ENCODE assay signal across 23 cellular contexts in the genomic region with DNA sequence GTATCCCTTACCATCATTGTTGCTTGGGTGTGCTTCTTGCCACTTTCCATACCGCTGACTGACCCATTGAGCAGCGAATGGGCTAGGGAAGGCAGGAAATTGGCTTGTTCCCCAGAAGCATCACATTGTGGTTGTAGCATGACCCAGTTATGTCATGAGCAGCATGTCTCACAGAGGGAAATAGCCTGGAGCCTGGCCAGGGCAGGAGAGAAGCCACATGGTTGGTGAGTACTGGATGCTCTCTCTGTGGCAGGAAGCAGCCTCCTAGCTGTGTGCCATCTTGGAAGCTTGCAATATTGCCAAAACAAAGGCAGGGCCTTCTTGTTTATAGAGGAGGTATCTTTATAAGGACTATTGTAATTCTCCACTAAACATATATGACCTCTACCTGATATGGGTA.
DNase-seq lines count a peak whose midpoint lies in the region; ATAC-seq and TF ChIP-seq lines count a peak whose summit lies in the region.
"Had no signal": no experiment of that assay in that cellular context is flagged by ENCODE, and none has a peak within 500 bp of the region (broad histone marks: within the 10 kb centered on the region; RNA-seq: fewer than 3 reads in every experiment).

No MANE protein-coding gene starts in this region.

- DNase-seq in MCF 10A (ENCODE audit: unreplicated experiment) (peak; percentile 36), mammary epithelial cell (no peak), astrocyte of the hippocampus (ENCODE audit: low read depth, low spot score) (peak; percentile 75), fibroblast of villous mesenchyme (ENCODE audit: low read depth) (peak; percentile 25), GM19240 (ENCODE audit: insufficient read length, low spot score) (no peak)
- DNase-seq in activated CD4-positive, alpha-beta T cell treated with anti-CD3 and anti-CD28 coated beads, Interleukin-2, amount 50 U/mL, for 1 hour = no peak
- DNase-seq: amniotic stem cell; foreskin keratinocyte; GDM1; HCEC 1CT; kidney glomerular epithelial cell; NCI-H1930; NCI-H510A treated with DMSO at 0.1 percent for 48 hours; SHP77 treated with DMSO at 0.1 percent for 48 hours; stimulated activated CD4-positive, alpha-beta T cell treated with anti-CD3 and anti-CD28 coated beads, Interleukin-12 subunit alpha, Interleukin-12 subunit beta, amount 100 ng/mL, for 4 hours; T-helper 1 cell had no signal

- BruUV-seq in MCF 10A (replicated peaks; lab: Mats Ljungman, UMichigan) (no TSS peak), mammary epithelial cell (replicated peaks; lab: Mats Ljungman, UMichigan) (no TSS peak)

- peak; percentile 16 for ATAC-seq in stimulated activated memory B cell treated with anti-CD40 and anti-IgM and Interleukin-4, amounts not matched to agents 10 μg/mL and 1 μg/mL and 100 μg/mL, for 72 hours
- no peak for ATAC-seq in HG03521 (IDR thresholded peaks at IDR 0.05; ENCODE audit: unreplicated experiment)
- ATAC-seq: foreskin keratinocyte had no signal

- H3K27me3 ChIP-seq in mammary epithelial cell (ENCODE audit: insufficient read depth, low read length) = no peaks in the 10 kb centered on the region
- H3K27me3 ChIP-seq: BLaER1 treated with 17β-estradiol and CSF1 and Interleukin-3, amounts not matched to agents 10 nM and 100 nM; foreskin keratinocyte; suprapubic skin; vagina had no signal

- no peaks in the 10 kb centered on the region for H3K4me1 ChIP-seq in mammary epithelial cell (ENCODE audit: insufficient read depth, low read length)
- H3K4me1 ChIP-seq: BLaER1 treated with 17β-estradiol and CSF1 and Interleukin-3, amounts not matched to agents 10 nM and 100 nM; foreskin keratinocyte; prostate gland; suprapubic skin; vagina had no signal

- in situ Hi-C loops in mammary epithelial cell (cut with MboI; ENCODE audit: low sequenced_read_pairs in 2 of 2) = no loop called here

- POLR2A ChIA-PET in MCF 10A (lab: Yijun Ruan, JAX) = no interaction called here

- no peak overlapping the region for H3K4me3 Mint-ChIP-seq in MCF 10A (ENCODE audit: unreplicated experiment)
- H3K4me3 Mint-ChIP-seq in stimulated activated memory B cell treated with anti-CD40 and anti-IgM and Interleukin-4, amounts not matched to agents 10 μg/mL and 1 μg/mL and 100 μg/mL, for 72 hours = no peak overlapping the region

- H3K4me3 ChIP-seq in mammary epithelial cell (replicated peaks in 1 of 3; ENCODE audit: insufficient read depth in 1 of 3, low read depth in 2 of 3, low read length in 3 of 3) (no peak overlapping the region), fibroblast of villous mesenchyme (ENCODE audit: low read depth, low read length) (no peak overlapping the region)
- H3K4me3 ChIP-seq: BLaER1 treated with 17β-estradiol and CSF1 and Interleukin-3, amounts not matched to agents 10 nM and 100 nM; prostate gland; suprapubic skin; vagina had no signal

- H3K79me2 ChIP-seq in mammary epithelial cell (ENCODE audit: insufficient read depth, low read length) = no peaks in the 10 kb centered on the region

- H2AFZ ChIP-seq in mammary epithelial cell (ENCODE audit: low read depth, low read length) = no peak overlapping the region

- no peak for TF ChIP-seq CTCF in MCF 10A (IDR thresholded peaks at IDR 0.05; ENCODE audit: unreplicated experiment)
- no peak for TF ChIP-seq CTCF in mammary epithelial cell (conservative IDR thresholded peaks at IDR 0.05 in 1 of 2, IDR thresholded peaks at IDR 0.05 in 1 of 2; ENCODE audit: extremely low read depth in 1 of 2, insufficient read depth in 1 of 2, low read depth in 1 of 2, low read length in 2 of 2)
- TF ChIP-seq CTCF in fibroblast of villous mesenchyme (IDR thresholded peaks at IDR 0.05; ENCODE audit: insufficient read depth, low read depth, low read length) = no peak

- H4K20me1 ChIP-seq in mammary epithelial cell (ENCODE audit: insufficient read depth, low read length) = no peaks in the 10 kb centered on the region
- H4K20me1 ChIP-seq: BLaER1 treated with 17β-estradiol and CSF1 and Interleukin-3, amounts not matched to agents 10 nM and 100 nM had no signal

- no peak overlapping the region for H3K27ac Mint-ChIP-seq in MCF 10A (ENCODE audit: low read depth, unreplicated experiment)
- no peak overlapping the region for H3K27ac Mint-ChIP-seq in stimulated activated memory B cell treated with anti-CD40 and anti-IgM and Interleukin-4, amounts not matched to agents 10 μg/mL and 1 μg/mL and 100 μg/mL, for 72 hours

- no peaks in the 10 kb centered on the region for H3K9me3 ChIP-seq in mammary epithelial cell (replicated peaks; ENCODE audit: insufficient read depth, low read length)
- H3K9me3 ChIP-seq: BLaER1 treated with 17β-estradiol and CSF1 and Interleukin-3, amounts not matched to agents 10 nM and 100 nM; prostate gland; suprapubic skin; vagina had no signal

- H3K27ac ChIP-seq in mammary epithelial cell (ENCODE audit: insufficient read depth, low read depth, low read length) = no peak overlapping the region
- H3K27ac ChIP-seq: BLaER1 treated with 17β-estradiol and CSF1 and Interleukin-3, amounts not matched to agents 10 nM and 100 nM; foreskin keratinocyte; prostate gland; suprapubic skin; vagina; VCaP had no signal

- CTCF ChIA-PET in MCF 10A (lab: Yijun Ruan, JAX) (no interaction called here), mammary epithelial cell (lab: Charles Lee; ENCODE audit: low non-redundant PET) (no interaction called here)

- H3K27me3 Mint-ChIP-seq in MCF 10A (ENCODE audit: insufficient read depth, unreplicated experiment) = no peaks in the 10 kb centered on the region
- no peaks in the 10 kb centered on the region for H3K27me3 Mint-ChIP-seq in stimulated activated memory B cell treated with anti-CD40 and anti-IgM and Interleukin-4, amounts not matched to agents 10 μg/mL and 1 μg/mL and 100 μg/mL, for 72 hours

- H3K4me1 Mint-ChIP-seq in MCF 10A (ENCODE audit: insufficient read depth, unreplicated experiment) = no peaks in the 10 kb centered on the region
- no peaks in the 10 kb centered on the region for H3K4me1 Mint-ChIP-seq in stimulated activated memory B cell treated with anti-CD40 and anti-IgM and Interleukin-4, amounts not matched to agents 10 μg/mL and 1 μg/mL and 100 μg/mL, for 72 hours

- H3K9ac ChIP-seq in mammary epithelial cell (ENCODE audit: insufficient read depth, low read length) = no peak overlapping the region
- H3K9ac ChIP-seq: BLaER1 treated with 17β-estradiol and CSF1 and Interleukin-3, amounts not matched to agents 10 nM and 100 nM had no signal

- intact Hi-C loops in MCF 10A (cut with micrococcal nuclease) = no loop called here
- intact Hi-C loops in mammary epithelial cell (cut with micrococcal nuclease) = no loop called here

- no peaks in the 10 kb centered on the region for H3K36me3 Mint-ChIP-seq in MCF 10A (ENCODE audit: insufficient read depth, unreplicated experiment)
- H3K36me3 Mint-ChIP-seq in stimulated activated memory B cell treated with anti-CD40 and anti-IgM and Interleukin-4, amounts not matched to agents 10 μg/mL and 1 μg/mL and 100 μg/mL, for 72 hours = no peaks in the 10 kb centered on the region

- peaks cover 15% of the 10 kb centered on the region for H3K9me3 Mint-ChIP-seq in MCF 10A (ENCODE audit: unreplicated experiment)
- H3K9me3 Mint-ChIP-seq in stimulated activated memory B cell treated with anti-CD40 and anti-IgM and Interleukin-4, amounts not matched to agents 10 μg/mL and 1 μg/mL and 100 μg/mL, for 72 hours = no peaks in the 10 kb centered on the region

- H3K36me3 ChIP-seq in mammary epithelial cell (ENCODE audit: insufficient read depth, low read length) = no peaks in the 10 kb centered on the region
- H3K36me3 ChIP-seq: BLaER1 treated with 17β-estradiol and CSF1 and Interleukin-3, amounts not matched to agents 10 nM and 100 nM; prostate gland; suprapubic skin; vagina had no signal

- no peak overlapping the region for H3K4me2 ChIP-seq in mammary epithelial cell (ENCODE audit: insufficient read depth, low read depth, low read length)
- H3K4me2 ChIP-seq: BLaER1 treated with 17β-estradiol and CSF1 and Interleukin-3, amounts not matched to agents 10 nM and 100 nM had no signal

- dilution Hi-C loops in mammary epithelial cell (cut with HindIII; ENCODE audit: low sequenced_read_pairs) = no loop called here

- WGBS in mammary epithelial cell (ENCODE audit: low coverage, missing lambda C conversion rate) = 78% methylated on average over 2 of the region's 2 CpGs

Comparison
In these comparisons a context has a peak if more than half of its experiments do, and no peak if none do; other contexts are left out.
1. DNase-seq: peak in MCF 10A (single experiment), astrocyte of the hippocampus (single experiment) and fibroblast of villous mesenchyme (single experiment); none in mammary epithelial cell (single experiment), activated CD4-positive, alpha-beta T cell treated with anti-CD3 and anti-CD28 coated beads, Interleukin-2, amount 50 U/mL, for 1 hour (single experiment) and GM19240 (single experiment).